1 cellular context compared by ENCODE assay signal in genomic region chr9:110371411-110372013, GRCh38.
TF ChIP-seq lines count a peak whose summit lies in the region.

No MANE protein-coding gene starts in this region.

TF ChIP-seq in K562, 482 proteins besides CTCF, POLR2A, EP300 and RAD21 (continued from another document):
- TF ChIP-seq MTA2 (IDR thresholded peaks at IDR 0.05; ENCODE audit: low read depth) (peak; percentile 100), ATF3 (IDR thresholded peaks at IDR 0.05) (peak; percentile 66; the same call in 1 of the 2 replicates), ATF3 (CRISPR knock-in tag; conservative IDR thresholded peaks at IDR 0.05) (0 out of 2 replicates have a peak, but pooled peaks have one; percentile 21), CREB5 (CRISPR knock-in tag; IDR thresholded peaks at IDR 0.05) (0 out of 2 replicates have a peak, but pooled peaks have one; percentile 36), ZNF274 (IDR thresholded peaks at IDR 0.05; ENCODE audit: borderline replicate concordance, low read depth, low read length) (peak; percentile 58; the same call in 1 of the 2 replicates), PML (IDR thresholded peaks at IDR 0.05; ENCODE audit: low read length) (peak; percentile 100), SMARCB1 (IDR thresholded peaks at IDR 0.05; ENCODE audit: insufficient read length, low read depth) (no peak), SIN3A (IDR thresholded peaks at IDR 0.05; ENCODE audit: borderline replicate concordance in 2 of 2, control insufficient read depth in 1 of 2, low read depth in 2 of 2, low read length in 2 of 2) (no peak), RAD51 (IDR thresholded peaks at IDR 0.05; ENCODE audit: borderline replicate concordance, low read depth) (0 out of 2 replicates have a peak, but pooled peaks have one; percentile 46), CHCHD3 (CRISPR knock-in tag; IDR thresholded peaks at IDR 0.05) (no peak), NCOA6 (IDR thresholded peaks at IDR 0.05) (no peak), HDAC3 (IDR thresholded peaks at IDR 0.05; ENCODE audit: borderline replicate concordance, partially characterized antibody) (peak; percentile 96), EHMT2 (IDR thresholded peaks at IDR 0.05) (peak; percentile 96), MAFG (tag; conservative IDR thresholded peaks at IDR 0.05) (peak; percentile 66), PRMT5 (CRISPR knock-in tag; IDR thresholded peaks at IDR 0.05) (no peak), TARDBP (IDR thresholded peaks at IDR 0.05) (peak; percentile 96), FOXM1 (IDR thresholded peaks at IDR 0.05; ENCODE audit: low read depth) (peak; percentile 99), FOXM1 (CRISPR knock-in tag; IDR thresholded peaks at IDR 0.05; ENCODE audit: low read depth) (no peak), ZNF764 (CRISPR knock-in tag; IDR thresholded peaks at IDR 0.05; ENCODE audit: low read depth) (no peak), CC2D1A (IDR thresholded peaks at IDR 0.05) (peak; percentile 99), IFI16 (CRISPR knock-in tag; IDR thresholded peaks at IDR 0.05) (no peak), NBN (IDR thresholded peaks at IDR 0.05; ENCODE audit: low read depth) (peak; percentile 98), RNF219 (CRISPR knock-in tag; IDR thresholded peaks at IDR 0.05) (no peak), NCOA2 (IDR thresholded peaks at IDR 0.05; ENCODE audit: partially characterized antibody in 2 of 2) (peak; percentile 89), THAP7 (CRISPR knock-in tag; IDR thresholded peaks at IDR 0.05) (no peak), RBM15 (IDR thresholded peaks at IDR 0.05; ENCODE audit: insufficient read depth, low read length) (no peak), CBFA2T2 (conservative IDR thresholded peaks at IDR 0.05) (peak; percentile 100), ELF1 (tag; IDR thresholded peaks at IDR 0.05) (0 out of 2 replicates have a peak, but pooled peaks have one; percentile 30), DMBX1 (CRISPR knock-in tag; IDR thresholded peaks at IDR 0.05; ENCODE audit: borderline replicate concordance) (peak; percentile 96), POLR2H (tag; IDR thresholded peaks at IDR 0.05; ENCODE audit: low read depth) (no peak), ZEB2 (IDR thresholded peaks at IDR 0.05) (peak; percentile 93), MECOM (CRISPR knock-in tag; IDR thresholded peaks at IDR 0.05) (peak; percentile 88)
